Comparison of ENCODE assay signal across 13 cellular contexts in genomic region chr9:104784098-104784497, GRCh38. TPM values are rescaled to one million over a fixed set of nuclear protein-coding genes. Genes with fewer than 3 reads are reported as not detected.
DNase-seq lines count a peak whose midpoint lies in the region; ATAC-seq and TF ChIP-seq lines count a peak whose summit lies in the region.
"Had no signal": no experiment of that assay in that cellular context is flagged by ENCODE, and none has a peak within 500 bp of the region (broad histone marks: within the 10 kb centered on the region; RNA-seq: fewer than 3 reads in every experiment).

No MANE protein-coding gene starts in this region.

- H3K27me3 ChIP-seq in body of pancreas (no peaks in the 10 kb centered on the region), adrenal gland (no peaks in the 10 kb centered on the region)

- 58 to 65% methylated on average over 2 of the region's 2 CpGs for WGBS in body of pancreas, 2 donors
- WGBS in adrenal gland, 4 donors = 36 to 48% (median 44%) methylated on average over 2 of the region's 2 CpGs

- intact Hi-C loops in sciatic nerve (cut with DNase I) (no loop called here), body of pancreas (cut with DNase I) (no loop called here), adrenal gland (cut with DNase I) (no loop called here)

- ATAC-seq in GM19035 (IDR thresholded peaks at IDR 0.05; ENCODE audit: unreplicated experiment) (peak; percentile 92), HG02588 (IDR thresholded peaks at IDR 0.05; ENCODE audit: unreplicated experiment) (peak; percentile 83), HG03442 (IDR thresholded peaks at IDR 0.05; ENCODE audit: unreplicated experiment) (peak; percentile 81), sciatic nerve (peak; percentile 41), body of pancreas (no peak)

- H3K36me3 ChIP-seq in body of pancreas (replicated peaks in 1 of 2; ENCODE audit: insufficient read depth in 1 of 2, low read depth in 2 of 2) (peaks cover 0 to 26% of the 10 kb centered on the region in 2 donors), adrenal gland (replicated peaks in 1 of 2) (peaks cover 0 to 63% of the 10 kb centered on the region in 2 donors)

- TF ChIP-seq CTCF in body of pancreas (IDR thresholded peaks at IDR 0.05) = no peak
- no peak for TF ChIP-seq CTCF in adrenal gland (IDR thresholded peaks at IDR 0.05)

- TF ChIP-seq POLR2A in body of pancreas (IDR thresholded peaks at IDR 0.05) (no peak), adrenal gland (IDR thresholded peaks at IDR 0.05) (no peak)

- H3K4me3 ChIP-seq in body of pancreas (no peak overlapping the region), adrenal gland (no peak overlapping the region)
- H3K4me3 ChIP-seq: left ventricle myocardium inferior had no signal

- no peaks in the 10 kb centered on the region for H3K4me1 ChIP-seq in body of pancreas
- peaks cover 15 to 59% of the 10 kb centered on the region in 2 donors for H3K4me1 ChIP-seq in adrenal gland (replicated peaks in 1 of 2)

- H3K27ac ChIP-seq in body of pancreas (no peak overlapping the region), adrenal gland (peak overlapping the region in 2 of 5 donors; percentile 30 to 32)
- H3K27ac ChIP-seq: left ventricle myocardium inferior had no signal

- no peaks in the 10 kb centered on the region for H3K9me3 ChIP-seq in body of pancreas
- H3K9me3 ChIP-seq in adrenal gland (replicated peaks in 1 of 3) = no peaks in the 10 kb centered on the region
- H3K9me3 ChIP-seq: left ventricle myocardium inferior had no signal

- DNase-seq in sciatic nerve (ENCODE audit: low spot score) (no peak), body of pancreas (no peak), NCI-H1092 treated with DMSO at 0.1 percent for 48 hours (lab: John Stamatoyannopoulos, UW) (no peak), adrenal gland (no peak)
- DNase-seq in NK-92 treated with Interleukin-12 subunit alpha and Interleukin-12 subunit beta, amount 100 ng/mL, for 24 hours (lab: John Stamatoyannopoulos, UW) = no peak
- DNase-seq: activated T-cell treated with anti-CD3 and anti-CD28 coated beads, Interleukin-2, amount 50 U/mL, for 24 hours; cerebellar nuclear complex; DMS53; GOT3; left ventricle myocardium inferior had no signal

RNA-seq across cellular contexts. Expression of gene NIPSNAP3B, which starts 20.2 kb away (rescaled TPM):
- 5.7 TPM for total RNA-seq in sciatic nerve
- total RNA-seq in body of pancreas = 1 to 10 TPM in 1 of 2 donors, not detected in 1; 2.6 TPM
- 10 to 100 TPM in 5 of 8 donors, 1 to 10 TPM in 3; 8.1 to 28.2 (median 12.5) TPM for total RNA-seq in adrenal gland
- polyA plus RNA-seq in adrenal gland = 10 to 100 TPM in 2 of 3 donors, 1 to 10 TPM in 1; 8.5 to 36.5 (median 14.0) TPM

RNA-seq across cellular contexts. Expression of gene NIPSNAP3A, which starts 36.6 kb away (rescaled TPM):
- total RNA-seq in sciatic nerve (28.9 TPM), body of pancreas (10 to 100 TPM; 12.5 to 15.2 TPM), adrenal gland (10 to 100 TPM; 32.3 to 76.9 (median 43.7) TPM)
- 10 to 100 TPM; 18.3 to 49.2 (median 34.1) TPM for polyA plus RNA-seq in adrenal gland
